Comparison of ENCODE assay signal across 15 cellular contexts in genomic region chr17:49471089-49471683, GRCh38. TPM values are rescaled to one million over a fixed set of nuclear protein-coding genes. Genes with fewer than 3 reads are reported as not detected.
DNase-seq lines count a peak whose midpoint lies in the region; ATAC-seq, FAIRE-seq and TF ChIP-seq lines count a peak whose summit lies in the region.
"Had no signal": no experiment of that assay in that cellular context is flagged by ENCODE, and none has a peak within 500 bp of the region (broad histone marks: within the 10 kb centered on the region; RNA-seq: fewer than 3 reads in every experiment).

No MANE protein-coding gene starts in this region.

- no peak overlapping the region for H2AK5ac ChIP-seq in mesendoderm (ENCODE audit: low read length)

- H3K18ac ChIP-seq in mesendoderm (ENCODE audit: low read length): no peak overlapping the region

- H3K4ac ChIP-seq in mesendoderm (ENCODE audit: low read depth, low read length): no peak overlapping the region

- H3K9me3 Mint-ChIP-seq in type B pancreatic cell: no peaks in the 10 kb centered on the region
- H3K9me3 Mint-ChIP-seq in activated T-helper 17 cell treated with anti-CD3 and anti-CD28 coated beads, Interleukin-2, amount 50 U/mL, for 72 hours: peaks cover 4% of the 10 kb centered on the region

- no peak overlapping the region for H3K9ac ChIP-seq in mesendoderm (ENCODE audit: low read length)
- H3K9ac ChIP-seq: KMS-11 had no signal

- peaks cover 49% of the 10 kb centered on the region for H3K4me1 Mint-ChIP-seq in type B pancreatic cell (ENCODE audit: unreplicated experiment)
- H3K4me1 Mint-ChIP-seq in activated T-helper 17 cell treated with anti-CD3 and anti-CD28 coated beads, Interleukin-2, amount 50 U/mL, for 72 hours: no peaks in the 10 kb centered on the region
- H3K4me1 Mint-ChIP-seq: activated CD4-positive, alpha-beta T cell treated with anti-CD3 and anti-CD28 coated beads, Interleukin-2, amount 10 ng/mL, durations not matched to agents 7 days and 5 days; activated naive CD8-positive, alpha-beta T cell treated with anti-CD3 and anti-CD28 coated beads for 36 hours had no signal

- peak overlapping the region; percentile 37 for H3K56ac ChIP-seq in mesendoderm (ENCODE audit: low read length)

- H3K4me3 Mint-ChIP-seq in type B pancreatic cell: peak overlapping the region; percentile 67
- no peak overlapping the region for H3K4me3 Mint-ChIP-seq in activated T-helper 17 cell treated with anti-CD3 and anti-CD28 coated beads, Interleukin-2, amount 50 U/mL, for 72 hours
- H3K4me3 Mint-ChIP-seq: activated CD4-positive, alpha-beta T cell treated with anti-CD3 and anti-CD28 coated beads, Interleukin-2, amount 10 ng/mL, durations not matched to agents 7 days and 5 days; activated naive CD8-positive, alpha-beta T cell treated with anti-CD3 and anti-CD28 coated beads for 36 hours had no signal

- peaks cover 4% of the 10 kb centered on the region for H3K4me1 ChIP-seq in mesendoderm (ENCODE audit: control insufficient read depth, low read depth, low read length)
- H3K4me1 ChIP-seq: SJSA1 had no signal

- ATAC-seq in activated T-helper 17 cell treated with anti-CD3 and anti-CD28 coated beads, Interleukin-2, amount 50 U/mL, for 72 hours (replicated peaks): no peak
- no peak for ATAC-seq in GM19324 (IDR thresholded peaks at IDR 0.05; ENCODE audit: low FRiP score, unreplicated experiment)

- H2BK5ac ChIP-seq in mesendoderm (ENCODE audit: low read length): no peak overlapping the region

- H3K27me3 Mint-ChIP-seq in type B pancreatic cell: peaks cover 59% of the 10 kb centered on the region
- H3K27me3 Mint-ChIP-seq in activated T-helper 17 cell treated with anti-CD3 and anti-CD28 coated beads, Interleukin-2, amount 50 U/mL, for 72 hours: peaks cover 55% of the 10 kb centered on the region

- H3K23ac ChIP-seq in mesendoderm (ENCODE audit: low read length): no peak overlapping the region

- no peak overlapping the region for H4K5ac ChIP-seq in mesendoderm (ENCODE audit: low read length)

- DNase-seq in NCI-H82 (lab: John Stamatoyannopoulos, UW) (peak; percentile 28), NCI-H82 treated with DMSO at 0.1 percent for 48 hours (lab: John Stamatoyannopoulos, UW; ENCODE audit: unreplicated experiment) (no peak), frontal cortex (ENCODE audit: low spot score in 2 of 2) (peak; percentile 69 to 74), mesendoderm (peak; percentile 64), type B pancreatic cell (ENCODE audit: extremely low spot score, unreplicated experiment) (no peak), NCI-H748 (lab: John Stamatoyannopoulos, UW; ENCODE audit: unreplicated experiment) (no peak)
- DNase-seq: activated CD4-positive, alpha-beta T cell treated with anti-CD3 and anti-CD28 coated beads, Interleukin-2, amount 10 ng/mL, durations not matched to agents 7 days and 5 days; activated naive CD8-positive, alpha-beta T cell treated with anti-CD3 and anti-CD28 coated beads for 36 hours; GF-D8; kidney glomerular epithelial cell had no signal

- FAIRE-seq in frontal cortex (lab: Jason Lieb, UNC): no peak

- H3K27ac ChIP-seq in mesendoderm (ENCODE audit: low read depth, low read length): no peak overlapping the region
- H3K27ac ChIP-seq: KMS-11, SJSA1, vagina had no signal

- no peak overlapping the region for H2BK120ac ChIP-seq in mesendoderm (ENCODE audit: low read depth, low read length)

- no peaks in the 10 kb centered on the region for H3K79me2 ChIP-seq in mesendoderm (ENCODE audit: control insufficient read depth, insufficient read depth, low read length)

- H3K36me3 Mint-ChIP-seq in type B pancreatic cell: no peaks in the 10 kb centered on the region
- H3K36me3 Mint-ChIP-seq in activated T-helper 17 cell treated with anti-CD3 and anti-CD28 coated beads, Interleukin-2, amount 50 U/mL, for 72 hours (ENCODE audit: low read depth): no peaks in the 10 kb centered on the region

- H3K27me3 ChIP-seq in mesendoderm (ENCODE audit: insufficient read depth, low read length, poor library complexity): no peaks in the 10 kb centered on the region
- H3K27me3 ChIP-seq: vagina had no signal

- no peak for TF ChIP-seq CTCF in type B pancreatic cell (conservative IDR thresholded peaks at IDR 0.05)

- no CpG with 5 or more reads among the region's 13 CpGs for WGBS in mesendoderm (ENCODE audit: extremely low coverage, insufficient coverage, low lambda C conversion rate)

- no peaks in the 10 kb centered on the region for H3K79me1 ChIP-seq in mesendoderm (ENCODE audit: low read length)

- H4K8ac ChIP-seq in mesendoderm (ENCODE audit: low read depth, low read length): no peak overlapping the region

- H3K36me3 ChIP-seq in mesendoderm (ENCODE audit: control insufficient read depth, insufficient read depth, low read length): no peaks in the 10 kb centered on the region
- H3K36me3 ChIP-seq: SJSA1, vagina had no signal

- no peak overlapping the region for H3K4me3 ChIP-seq in mesendoderm (ENCODE audit: low read length)
- H3K4me3 ChIP-seq: SJSA1 had no signal

- H2BK15ac ChIP-seq in mesendoderm (replicated peaks; ENCODE audit: low read depth): no peak overlapping the region

- H3K27ac Mint-ChIP-seq in type B pancreatic cell: peak overlapping the region; percentile 71
- no peak overlapping the region for H3K27ac Mint-ChIP-seq in activated T-helper 17 cell treated with anti-CD3 and anti-CD28 coated beads, Interleukin-2, amount 50 U/mL, for 72 hours
- H3K27ac Mint-ChIP-seq: activated CD4-positive, alpha-beta T cell treated with anti-CD3 and anti-CD28 coated beads, Interleukin-2, amount 10 ng/mL, durations not matched to agents 7 days and 5 days; activated naive CD8-positive, alpha-beta T cell treated with anti-CD3 and anti-CD28 coated beads for 36 hours had no signal

- H3K4me2 ChIP-seq in mesendoderm (ENCODE audit: low read length): no peak overlapping the region
- H3K4me2 ChIP-seq: KMS-11 had no signal

RNA-seq across cellular contexts. Expression of gene NGFR, which starts 23.9 kb away (rescaled TPM):
- total RNA-seq in frontal cortex: 3.3 TPM
- 1.8 TPM for polyA plus RNA-seq in mesendoderm (2013, experiment 1 of 2)
- 1.7 TPM for polyA plus RNA-seq in mesendoderm (2013, experiment 2 of 2)
- total RNA-seq in type B pancreatic cell (ENCODE audit: low replicate concordance): 2.1 and 41.3 TPM in 2 replicates
- total RNA-seq in activated T-helper 17 cell treated with anti-CD3 and anti-CD28 coated beads, Interleukin-2, amount 50 U/mL, for 72 hours: under 1 TPM; 0.11 to 0.50 TPM

RNA-seq across cellular contexts. Expression of gene PHB1, which starts 56.5 kb away (rescaled TPM):
- total RNA-seq in frontal cortex (47.7 TPM), type B pancreatic cell (ENCODE audit: low replicate concordance) (231 and 270 TPM in 2 replicates)
- polyA plus RNA-seq in mesendoderm (2013, experiment 1 of 2): 209 TPM
- polyA plus RNA-seq in mesendoderm (2013, experiment 2 of 2): 211 TPM
- 100 to 1,000 TPM; 122 to 332 TPM for total RNA-seq in activated T-helper 17 cell treated with anti-CD3 and anti-CD28 coated beads, Interleukin-2, amount 50 U/mL, for 72 hours

Comparison
In these comparisons a context has a peak if more than half of its experiments do, and no peak if none do; other contexts are left out.
1. DNase-seq: peak in NCI-H82 (single experiment), frontal cortex (2 of 2) and mesendoderm (single experiment); none in NCI-H82 treated with DMSO at 0.1 percent for 48 hours (single experiment), type B pancreatic cell (single experiment) and NCI-H748 (single experiment).